In the genomic region with DNA sequence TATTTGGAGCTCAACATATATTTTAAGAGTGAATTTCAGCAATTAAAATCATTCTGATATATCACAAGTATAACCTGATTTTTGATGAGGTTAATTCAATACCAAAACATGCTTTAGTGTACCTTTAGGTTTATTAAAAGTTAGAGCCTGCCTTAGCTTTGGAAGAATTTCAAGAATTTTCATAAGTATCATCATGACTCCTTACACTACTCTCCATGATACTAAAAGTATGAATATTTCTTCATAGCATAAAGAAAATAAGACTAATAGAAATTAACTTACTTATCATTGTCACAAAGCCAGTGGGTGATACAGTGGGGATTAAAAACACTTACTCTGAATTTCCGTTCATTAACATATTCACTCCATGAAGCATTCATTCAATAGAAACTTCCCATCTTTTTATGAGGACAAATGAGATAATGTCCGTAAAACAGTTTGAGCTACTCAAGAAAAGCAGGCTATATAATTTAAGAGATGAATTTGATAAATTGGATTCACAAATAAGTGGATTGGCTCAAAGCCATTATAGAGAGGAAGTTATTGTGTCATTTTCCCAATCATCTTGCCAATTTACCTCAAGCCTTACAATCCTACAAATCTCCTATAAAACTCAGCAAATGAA, we compare ENCODE assay signal across 29 cellular contexts.
"Had no signal": no experiment of that assay in that cellular context is flagged by ENCODE, and none has a peak within 500 bp of the region (broad histone marks: within the 10 kb centered on the region; RNA-seq: fewer than 3 reads in every experiment).

No MANE protein-coding gene starts in this region.

- H3K27ac ChIP-seq: lower lobe of right lung, pancreas, prostate gland, skin epidermis, suprapubic skin, thoracic aorta, tibial artery, upper lobe of right lung had no signal

- H3K4me1 ChIP-seq: lower lobe of right lung, pancreas, prostate gland, suprapubic skin, tibial artery, upper lobe of right lung had no signal

- H3K36me3 Mint-ChIP-seq: naive thymus-derived CD8-positive, alpha-beta T cell; stimulated activated effector memory CD8-positive, alpha-beta T cell treated with anti-CD3 and anti-CD28 coated beads, Interleukin-12 subunit alpha, Interleukin-12 subunit beta, amount 100 ng/mL, for 72 hours had no signal

- H3K4me3 Mint-ChIP-seq: naive thymus-derived CD8-positive, alpha-beta T cell; nephron; neural crest cell; stimulated activated effector memory CD8-positive, alpha-beta T cell treated with anti-CD3 and anti-CD28 coated beads, Interleukin-12 subunit alpha, Interleukin-12 subunit beta, amount 100 ng/mL, for 72 hours; stimulated activated naive CD8-positive, alpha-beta T cell treated with anti-CD3 and anti-CD28 coated beads, Interleukin-15, Interleukin-2, amounts not matched to agents 100 ng/mL and 50 ng/mL, for 24 hours had no signal

- H3K27me3 ChIP-seq: pancreas, suprapubic skin, tibial artery, upper lobe of right lung had no signal

- H3K36me3 ChIP-seq: lower lobe of right lung, pancreas, prostate gland, suprapubic skin, thoracic aorta, tibial artery, upper lobe of right lung had no signal

- ATAC-seq: left cardiac atrium; left lobe of liver; naive thymus-derived CD8-positive, alpha-beta T cell; pancreas; right cardiac atrium; sciatic nerve; stimulated activated effector memory CD8-positive, alpha-beta T cell treated with anti-CD3 and anti-CD28 coated beads, Interleukin-12 subunit alpha, Interleukin-12 subunit beta, amount 100 ng/mL, for 72 hours; upper lobe of right lung had no signal

- H3K9me3 Mint-ChIP-seq: nephron had no signal

- H3K4me1 Mint-ChIP-seq: nephron; neural crest cell; stimulated activated effector memory CD8-positive, alpha-beta T cell treated with anti-CD3 and anti-CD28 coated beads, Interleukin-12 subunit alpha, Interleukin-12 subunit beta, amount 100 ng/mL, for 72 hours had no signal

- DNase-seq: hippocampal formation; kidney glomerular epithelial cell; left cardiac atrium; lower lobe of right lung; mammary epithelial cell; mesenchymal stem cell; naive thymus-derived CD8-positive, alpha-beta T cell; nucleus accumbens; pancreas; posterior cingulate gyrus; retina; right cardiac atrium; stimulated activated CD4-positive, alpha-beta T cell treated with anti-CD3 and anti-CD28 coated beads, Interleukin-12 subunit alpha, Interleukin-12 subunit beta, amount 100 ng/mL, for 4 hours; stimulated activated CD4-positive, alpha-beta T cell treated with anti-CD3 and anti-CD28 coated beads, Interleukin-15, amount 100 ng/mL, for 24 hours; stimulated activated CD4-positive, alpha-beta T cell treated with anti-CD3 and anti-CD28 coated beads, Interleukin-4, amount 100 ng/mL, for 24 hours; stimulated activated naive CD4-positive, alpha-beta T cell; tibial artery; trophoblast cell; upper lobe of right lung had no signal

- H3K27ac Mint-ChIP-seq: naive thymus-derived CD8-positive, alpha-beta T cell; nephron; stimulated activated effector memory CD8-positive, alpha-beta T cell treated with anti-CD3 and anti-CD28 coated beads, Interleukin-12 subunit alpha, Interleukin-12 subunit beta, amount 100 ng/mL, for 72 hours; stimulated activated naive CD8-positive, alpha-beta T cell treated with anti-CD3 and anti-CD28 coated beads, Interleukin-15, Interleukin-2, amounts not matched to agents 100 ng/mL and 50 ng/mL, for 24 hours had no signal

- H3K27me3 Mint-ChIP-seq: naive thymus-derived CD8-positive, alpha-beta T cell; stimulated activated naive CD8-positive, alpha-beta T cell treated with anti-CD3 and anti-CD28 coated beads, Interleukin-15, Interleukin-2, amounts not matched to agents 100 ng/mL and 50 ng/mL, for 24 hours had no signal

- H3K9me3 ChIP-seq: lower lobe of right lung, pancreas, prostate gland, suprapubic skin, thoracic aorta, tibial artery, upper lobe of right lung had no signal

- H3K4me3 ChIP-seq: lower lobe of right lung, pancreas, prostate gland, skin epidermis, suprapubic skin, thoracic aorta, tibial artery, upper lobe of right lung had no signal
